ENCODE assay signal across 28 cellular contexts in genomic region chr17:73174126-73174525, GRCh38. TPM values are rescaled to one million over a fixed set of nuclear protein-coding genes. Genes with fewer than 3 reads are reported as not detected.
"Had no signal": no experiment of that assay in that cellular context is flagged by ENCODE, and none has a peak within 500 bp of the region (broad histone marks: within the 10 kb centered on the region; RNA-seq: fewer than 3 reads in every experiment).

No MANE protein-coding gene starts in this region.

- H3K9ac ChIP-seq: neural progenitor cell had no signal

- H3K27me3 ChIP-seq: neural progenitor cell, ovary, right atrium auricular region, right lobe of liver, suprapubic skin, uterus had no signal

- H3K27ac ChIP-seq: hepatocyte, left lung, lower lobe of right lung, neural progenitor cell, neutrophil, ovary, right atrium auricular region, right lobe of liver, suprapubic skin, thoracic aorta, tibial artery, uterus had no signal

- H3K27ac Mint-ChIP-seq: nephron; neural progenitor cell; progenitor cell of endocrine pancreas; stimulated activated naive CD8-positive, alpha-beta T cell treated with anti-CD3 and anti-CD28 coated beads, Interleukin-15, Interleukin-2, amounts not matched to agents 100 ng/mL and 50 ng/mL, for 24 hours; type B pancreatic cell had no signal

- ATAC-seq: left cardiac atrium; left lung; lower lobe of right lung; naive thymus-derived CD8-positive, alpha-beta T cell had no signal

- H3K9me3 ChIP-seq: left lung, lower lobe of right lung, neutrophil, ovary, right atrium auricular region, right lobe of liver, suprapubic skin, thoracic aorta, tibial artery, uterus had no signal

- H2AFZ ChIP-seq: hepatocyte, neural progenitor cell had no signal

- H3K4me1 ChIP-seq: left lung, lower lobe of right lung, neural progenitor cell, right atrium auricular region, right lobe of liver, suprapubic skin, tibial artery, uterus had no signal

- H3K36me3 ChIP-seq: left lung, lower lobe of right lung, neural progenitor cell, neutrophil, ovary, right atrium auricular region, right lobe of liver, suprapubic skin, thoracic aorta, tibial artery, uterus had no signal

- H3K9me3 Mint-ChIP-seq: naive thymus-derived CD8-positive, alpha-beta T cell; nephron; type B pancreatic cell had no signal

- H3K79me2 ChIP-seq: hepatocyte had no signal

- H3K4me1 Mint-ChIP-seq: neural progenitor cell had no signal

- H3K4me2 ChIP-seq: hepatocyte, neural progenitor cell had no signal

- DNase-seq: kidney glomerular epithelial cell; left cardiac atrium; left lung; lower lobe of right lung; mammary epithelial cell; mesenchymal stem cell; naive thymus-derived CD8-positive, alpha-beta T cell; occipital lobe; ovary; right lobe of liver; stimulated activated CD4-positive, alpha-beta T cell treated with anti-CD3 and anti-CD28 coated beads, Interleukin-12 subunit alpha, Interleukin-12 subunit beta, amount 100 ng/mL, for 4 hours; stimulated activated CD4-positive, alpha-beta T cell treated with anti-CD3 and anti-CD28 coated beads, Interleukin-15, amount 100 ng/mL, for 24 hours; stimulated activated CD4-positive, alpha-beta T cell treated with anti-CD3 and anti-CD28 coated beads, Interleukin-2, amount 100 ng/mL, for 24 hours; stimulated activated CD4-positive, alpha-beta T cell treated with anti-CD3 and anti-CD28 coated beads, Interleukin-4, amount 100 ng/mL, for 1 hour; stimulated activated naive CD4-positive, alpha-beta T cell; uterus had no signal

- H3K36me3 Mint-ChIP-seq: naive thymus-derived CD8-positive, alpha-beta T cell had no signal

- H3K4me3 Mint-ChIP-seq: naive thymus-derived CD8-positive, alpha-beta T cell; nephron; neural progenitor cell; stimulated activated naive CD8-positive, alpha-beta T cell treated with anti-CD3 and anti-CD28 coated beads, Interleukin-15, Interleukin-2, amounts not matched to agents 100 ng/mL and 50 ng/mL, for 24 hours; type B pancreatic cell had no signal

- H3K4me3 ChIP-seq: hepatocyte, left lung, lower lobe of right lung, neural progenitor cell, ovary, right atrium auricular region, right lobe of liver, suprapubic skin, thoracic aorta, tibial artery, uterus had no signal

RNA-seq across cellular contexts. Expression of gene SSTR2, which starts 9.3 kb away (rescaled TPM):
- total RNA-seq: mammary epithelial cell; naive thymus-derived CD8-positive, alpha-beta T cell; pulmonary artery endothelial cell had no signal
